ENCODE assay signal across 1 cellular context in the genomic region with DNA sequence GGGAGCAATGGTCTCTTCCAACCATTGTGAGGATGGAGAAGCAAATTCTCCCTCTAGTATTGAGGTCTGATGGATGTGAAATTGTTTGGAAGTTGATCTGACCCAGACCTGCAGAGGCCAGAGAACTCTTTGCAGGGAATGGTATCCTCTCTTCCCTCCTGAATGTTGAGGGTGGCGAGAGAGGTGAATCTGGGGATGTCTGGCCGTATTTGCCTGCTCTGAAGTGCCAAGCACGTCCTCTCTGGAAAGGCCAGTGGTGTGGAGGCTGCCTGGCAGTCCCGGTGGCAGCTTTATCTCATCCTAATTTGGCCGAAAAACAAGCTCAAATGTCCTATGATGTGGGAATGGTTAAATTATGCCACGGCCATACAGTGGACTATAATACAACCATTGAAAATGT.
TF ChIP-seq lines count a peak whose summit lies in the region.

No MANE protein-coding gene starts in this region.

TF ChIP-seq in H1, 55 proteins besides CTCF, POLR2A, EP300 and RAD21:
- TF ChIP-seq CBX8 (IDR thresholded peaks at IDR 0.05; ENCODE audit: borderline replicate concordance, low read depth, low read length) (no peak), SUZ12 (IDR thresholded peaks at IDR 0.05; ENCODE audit: low read length) (no peak), EZH2 (IDR thresholded peaks at IDR 0.05; ENCODE audit: low read depth, low read length, severe bottlenecking) (no peak), KDM5A (IDR thresholded peaks at IDR 0.05; ENCODE audit: low read length) (no peak), GABPA (IDR thresholded peaks at IDR 0.05; ENCODE audit: borderline replicate concordance, insufficient read depth, low read length) (no peak), RNF2 (IDR thresholded peaks at IDR 0.05; ENCODE audit: borderline replicate concordance, low read depth, low read length, missing control alignments, poor library complexity, severe bottlenecking) (no peak), TAF7 (optimal IDR thresholded peaks at IDR 0.05; ENCODE audit: borderline replicate concordance, low read depth, low read length) (no peak), HDAC6 (IDR thresholded peaks at IDR 0.05; ENCODE audit: low read depth, low read length) (no peak), POU5F1 (IDR thresholded peaks at IDR 0.05; ENCODE audit: low read depth, low read length) (no peak), NANOG (IDR thresholded peaks at IDR 0.05; ENCODE audit: insufficient read depth, low read depth, low read length, poor library complexity, severe bottlenecking) (no peak), KDM1A (IDR thresholded peaks at IDR 0.05; ENCODE audit: borderline replicate concordance, low read length) (no peak), YY1 (IDR thresholded peaks at IDR 0.05; ENCODE audit: low read depth, low read length) (no peak), SIN3A (conservative IDR thresholded peaks at IDR 0.05 in 1 of 2, IDR thresholded peaks at IDR 0.05 in 1 of 2; ENCODE audit: low read depth in 1 of 2, low read length in 2 of 2) (no peak), SAP30 (IDR thresholded peaks at IDR 0.05; ENCODE audit: insufficient read depth, insufficient replicate concordance, low read length) (no peak), POLR2AphosphoS5 (IDR thresholded peaks at IDR 0.05; ENCODE audit: low read depth, low read length) (no peak), JUND (IDR thresholded peaks at IDR 0.05; ENCODE audit: low read length) (no peak)
